Comparison of ENCODE assay signal across 12 cellular contexts in genomic region chr5:113232246-113232645, GRCh38.
DNase-seq lines count a peak whose midpoint lies in the region; ATAC-seq, FAIRE-seq and TF ChIP-seq lines count a peak whose summit lies in the region.
"Had no signal": no experiment of that assay in that cellular context is flagged by ENCODE, and none has a peak within 500 bp of the region (broad histone marks: within the 10 kb centered on the region; RNA-seq: fewer than 3 reads in every experiment).

No MANE protein-coding gene starts in this region.

- POLR2A ChIA-PET in IMR-90 (lab: Charles Lee; ENCODE audit: unreplicated experiment) = no interaction called here

- H4K8ac ChIP-seq in IMR-90 (ENCODE audit: low read depth in 2 of 2, low read length in 2 of 2) = no peak overlapping the region

- no peak overlapping the region for H2AK5ac ChIP-seq in IMR-90 (ENCODE audit: low read depth, low read length)

- no peak overlapping the region for H2BK120ac ChIP-seq in IMR-90 (ENCODE audit: low read depth, low read length)

- H3K18ac ChIP-seq in IMR-90 (ENCODE audit: low read depth, low read length) = no peak overlapping the region

- H4K5ac ChIP-seq in IMR-90 (ENCODE audit: low read depth, low read length) = no peak overlapping the region

- peaks cover 3 to 10% of the 10 kb centered on the region in 2 experiments; a peak in 2 of 4 replicates for H3K79me1 ChIP-seq in IMR-90 (ENCODE audit: low read depth in 1 of 2, low read length in 2 of 2)

- no peak for TF ChIP-seq RAD21 in IMR-90 (IDR thresholded peaks at IDR 0.05; ENCODE audit: low read length)

- H3K4me3 ChIP-seq in IMR-90 (ENCODE audit: insufficient read depth, low read depth, low read length) (no peak overlapping the region), astrocyte (ENCODE audit: insufficient read depth, low read depth, low read length) (no peak overlapping the region), left ventricle myocardium inferior (peak overlapping the region; percentile 4), subcutaneous abdominal adipose tissue (ENCODE audit: low read depth in 1 of 5, low read length in 5 of 5) (no peak overlapping the region), coronary artery (no peak overlapping the region)
- H3K4me3 ChIP-seq: thoracic aorta had no signal

- H3K4me3 Mint-ChIP-seq in astrocyte (ENCODE audit: unreplicated experiment) = no peak overlapping the region
- H3K4me3 Mint-ChIP-seq: WTC11 had no signal

- intact Hi-C loops in IMR-90 (cut with micrococcal nuclease) = no loop called here
- intact Hi-C loops in left ventricle myocardium inferior (cut with micrococcal nuclease) = no loop called here

- DNase-seq in IMR-90 (no peak), astrocyte (ENCODE audit: low read depth) (peak; percentile 61), left ventricle myocardium inferior (no peak), coronary artery (ENCODE audit: low spot score) (no peak), GOT3 (lab: John Stamatoyannopoulos, UW) (no peak)
- DNase-seq: activated gamma-delta T cell treated with Interleukin-2 at 50 U/mL for 16 hours, C1 segment of cervical spinal cord, posterior cingulate gyrus had no signal

- H3K9ac ChIP-seq in IMR-90 (ENCODE audit: low read depth, low read length) (no peak overlapping the region), astrocyte (ENCODE audit: low read length) (no peak overlapping the region), subcutaneous abdominal adipose tissue (ENCODE audit: low read length in 5 of 5) (peak overlapping the region in 1 of 5 donors; percentile 11)

- H2BK20ac ChIP-seq in IMR-90 (ENCODE audit: low read depth, low read length) = no peak overlapping the region

- no peak for TF ChIP-seq POLR2A in IMR-90 (IDR thresholded peaks at IDR 0.05; ENCODE audit: low read depth, low read length)

- no peak overlapping the region for H4K91ac ChIP-seq in IMR-90 (ENCODE audit: insufficient read depth, low read depth, low read length)

- TF ChIP-seq CTCF in IMR-90 (conservative IDR thresholded peaks at IDR 0.05; ENCODE audit: low read depth, low read length) (no peak), astrocyte (IDR thresholded peaks at IDR 0.05; ENCODE audit: insufficient read depth, low read depth, low read length) (no peak), left ventricle myocardium inferior (IDR thresholded peaks at IDR 0.05; ENCODE audit: borderline replicate concordance) (no peak), coronary artery (IDR thresholded peaks at IDR 0.05) (no peak)

- H3K9me1 ChIP-seq in IMR-90 (ENCODE audit: insufficient read depth, low read length) = no peaks in the 10 kb centered on the region

- H3K4ac ChIP-seq in IMR-90 (ENCODE audit: low read depth, low read length) = no peak overlapping the region

- FAIRE-seq in astrocyte (lab: Jason Lieb, UNC) = peak; percentile 77

- H3K9me3 Mint-ChIP-seq in astrocyte (ENCODE audit: unreplicated experiment) = no peaks in the 10 kb centered on the region
- H3K9me3 Mint-ChIP-seq: WTC11 had no signal

- no peaks in the 10 kb centered on the region for H3K27me3 Mint-ChIP-seq in astrocyte (ENCODE audit: low read depth, unreplicated experiment)

- H3K27ac ChIP-seq in IMR-90 (ENCODE audit: insufficient read depth, low read length) (no peak overlapping the region), astrocyte (ENCODE audit: low read depth, low read length) (no peak overlapping the region), left ventricle myocardium inferior (replicated peaks) (peak overlapping the region; percentile 70), subcutaneous abdominal adipose tissue (ENCODE audit: low read depth, low read length) (peak overlapping the region; percentile 88), coronary artery (no peak overlapping the region)
- H3K27ac ChIP-seq: thoracic aorta had no signal

- H3K36me3 Mint-ChIP-seq in astrocyte (ENCODE audit: low read depth, unreplicated experiment) = no peaks in the 10 kb centered on the region
- H3K36me3 Mint-ChIP-seq: WTC11 had no signal

- no peak overlapping the region for H2BK5ac ChIP-seq in IMR-90 (ENCODE audit: low read depth, low read length, poor library complexity, severe bottlenecking)

- H3K36me3 ChIP-seq in IMR-90 (ENCODE audit: control insufficient read depth, insufficient read depth, low read length) = peaks cover 2% of the 10 kb centered on the region; the same call in 1 of the 2 replicates
- no peaks in the 10 kb centered on the region for H3K36me3 ChIP-seq in astrocyte (ENCODE audit: insufficient read depth, low read length)
- no peaks in the 10 kb centered on the region for H3K36me3 ChIP-seq in left ventricle myocardium inferior
- no peaks in the 10 kb centered on the region for H3K36me3 ChIP-seq in subcutaneous abdominal adipose tissue (ENCODE audit: control insufficient read depth in 5 of 5, insufficient read depth in 5 of 5, low read length in 5 of 5)
- H3K36me3 ChIP-seq: thoracic aorta had no signal

- no peak overlapping the region for H2AK9ac ChIP-seq in IMR-90 (replicated peaks; ENCODE audit: low read depth, low read length, poor library complexity)

- H3K4me1 Mint-ChIP-seq in astrocyte (ENCODE audit: low read depth, unreplicated experiment) = peaks cover 39% of the 10 kb centered on the region

- CTCF ChIA-PET in IMR-90 (lab: Yijun Ruan, JAX) = no interaction called here

- H3K23ac ChIP-seq in IMR-90 (ENCODE audit: low read depth, low read length) = no peak overlapping the region

- H3K27me3 ChIP-seq in IMR-90 (ENCODE audit: control insufficient read depth, insufficient read depth, low read length) (no peaks in the 10 kb centered on the region), astrocyte (ENCODE audit: insufficient read depth, low read length) (no peaks in the 10 kb centered on the region), left ventricle myocardium inferior (ENCODE audit: low read depth) (no peaks in the 10 kb centered on the region), subcutaneous abdominal adipose tissue (ENCODE audit: control insufficient read depth in 5 of 5, insufficient read depth in 4 of 5, low read length in 5 of 5) (no peaks in the 10 kb centered on the region)

- BruUV-seq in IMR-90 (replicated peaks; lab: Mats Ljungman, UMichigan) = no TSS peak

- no peak overlapping the region for H3K56ac ChIP-seq in IMR-90 (ENCODE audit: extremely low read depth, insufficient read depth, low read length)

- peak overlapping the region; percentile 6 for H3K27ac Mint-ChIP-seq in astrocyte (ENCODE audit: unreplicated experiment)
- H3K27ac Mint-ChIP-seq: WTC11 had no signal

- WGBS in IMR-90 (ENCODE audit: extremely low coverage in 2 of 2, insufficient read length in 1 of 2), 2 experiments = 30% methylated on average over 2 of the region's 2 CpGs; no CpG with 5 or more reads in 1 of the 2 experiments

- H2AFZ ChIP-seq in IMR-90 (replicated peaks; ENCODE audit: low read length, poor library complexity) = no peak overlapping the region
- no peak overlapping the region for H2AFZ ChIP-seq in astrocyte (ENCODE audit: low read depth, low read length)

- ATAC-seq in IMR-90 (ENCODE audit: low read depth) = peak; percentile 61
- ATAC-seq in GM19328 (IDR thresholded peaks at IDR 0.05; ENCODE audit: unreplicated experiment) = no peak
- ATAC-seq: WTC11 had no signal

- H3K4me2 ChIP-seq in IMR-90 (ENCODE audit: low read depth, low read length) (no peak overlapping the region), astrocyte (ENCODE audit: low read length) (peak overlapping the region; percentile 10)

- dilution Hi-C loops in IMR-90 (cut with HindIII; ENCODE audit: low sequenced_read_pairs, unreplicated experiment) = no loop called here

- peaks cover 7% of the 10 kb centered on the region for H3K79me2 ChIP-seq in astrocyte (ENCODE audit: insufficient read depth, low read length)

- in situ Hi-C loops in IMR-90 (cut with MboI; ENCODE audit: low sequenced_read_pairs) = no loop called here

- no peak overlapping the region for H3K14ac ChIP-seq in IMR-90 (replicated peaks; ENCODE audit: low read depth, low read length)

- peaks cover 7% of the 10 kb centered on the region for H3K4me1 ChIP-seq in IMR-90 (ENCODE audit: control insufficient read depth, insufficient read depth, low read length)
- H3K4me1 ChIP-seq in astrocyte (ENCODE audit: insufficient read depth, low read length) = peaks cover 17% of the 10 kb centered on the region
- H3K4me1 ChIP-seq in left ventricle myocardium inferior = peaks cover 72% of the 10 kb centered on the region
- H3K4me1 ChIP-seq in subcutaneous abdominal adipose tissue (ENCODE audit: control insufficient read depth in 5 of 5, insufficient read depth in 5 of 5, low read length in 5 of 5) = peaks cover 2 to 45% (median 34%) of the 10 kb centered on the region in 5 donors

- no peak overlapping the region for H2BK15ac ChIP-seq in IMR-90 (ENCODE audit: low read depth, low read length)

- H4K20me1 ChIP-seq in IMR-90 (ENCODE audit: insufficient read depth, low read length) = no peaks in the 10 kb centered on the region
- H4K20me1 ChIP-seq in astrocyte (ENCODE audit: insufficient read depth, low read length) = peaks cover 6% of the 10 kb centered on the region

- no peaks in the 10 kb centered on the region for H3K9me3 ChIP-seq in IMR-90 (ENCODE audit: control insufficient read depth, insufficient read depth, low read length)
- H3K9me3 ChIP-seq in astrocyte (ENCODE audit: insufficient read depth, low read depth, low read length) = no peaks in the 10 kb centered on the region
- H3K9me3 ChIP-seq in left ventricle myocardium inferior (replicated peaks) = no peaks in the 10 kb centered on the region
- no peaks in the 10 kb centered on the region for H3K9me3 ChIP-seq in subcutaneous abdominal adipose tissue (ENCODE audit: control insufficient read depth in 5 of 5, low read length in 5 of 5)
- H3K9me3 ChIP-seq: thoracic aorta had no signal

TF ChIP-seq in IMR-90, 13 proteins besides CTCF, POLR2A, EP300 and RAD21 (continues in another document):
- TF ChIP-seq RFX5 (IDR thresholded peaks at IDR 0.05; ENCODE audit: low read depth, low read length) (no peak), BHLHE40 (IDR thresholded peaks at IDR 0.05; ENCODE audit: low read depth, low read length) (no peak), RCOR1 (IDR thresholded peaks at IDR 0.05; ENCODE audit: insufficient replicate concordance, low read length) (no peak), USF2 (IDR thresholded peaks at IDR 0.05; ENCODE audit: low read depth, low read length) (no peak)

Comparison
In these comparisons a context has a peak if more than half of its experiments do, and no peak if none do; other contexts are left out.
1. H3K27ac ChIP-seq: peak in left ventricle myocardium inferior (single experiment) and subcutaneous abdominal adipose tissue (single experiment); none in IMR-90 (single experiment), astrocyte (single experiment) and coronary artery (0 of 2).